ENCODE assay signal across 8 cellular contexts in genomic region chr15:81312790-81313543, GRCh38. TPM values are rescaled to one million over a fixed set of nuclear protein-coding genes. Genes with fewer than 3 reads are reported as not detected.
A peak's percentile ranks its signal among the peaks of the same experiment; 100 is the strongest.
DNase-seq lines count a peak whose midpoint lies in the region; ATAC-seq and TF ChIP-seq lines count a peak whose summit lies in the region.

No MANE protein-coding gene starts in this region.

- peak overlapping the region; percentile 45 to 57 for H3K27ac Mint-ChIP-seq in natural killer cell treated with Interleukin-12 subunit alpha and Interleukin-12 subunit beta and Interleukin-15 and Interleukin-18, amount 100 ng/mL, for 72 hours

- peaks cover 7% of the 10 kb centered on the region for H3K36me3 ChIP-seq in HAP-1 (replicated peaks)

- peak; percentile 89 for DNase-seq in AG09309 (ENCODE audit: low read depth)
- peak; percentile 47 to 68 for DNase-seq in NCI-H446 (lab: John Stamatoyannopoulos, UW)
- peak; percentile 75 for DNase-seq in dermis blood vessel endothelial cell
- no peak for DNase-seq in natural killer cell treated with Interleukin-12 subunit alpha and Interleukin-12 subunit beta and Interleukin-15 and Interleukin-18, amount 100 ng/mL, for 72 hours (ENCODE audit: low spot score)
- DNase-seq in HAP-1 (ENCODE audit: low spot score in 2 of 2) = no peak
- DNase-seq in HEK293T (ENCODE audit: extremely low spot score) = no peak

- ATAC-seq in natural killer cell treated with Interleukin-12 subunit alpha and Interleukin-12 subunit beta and Interleukin-15 and Interleukin-18, amount 100 ng/mL, for 72 hours = no peak
- ATAC-seq in HG03442 (IDR thresholded peaks at IDR 0.05; ENCODE audit: unreplicated experiment) = no peak
- no peak for ATAC-seq in GM21526 (IDR thresholded peaks at IDR 0.05; ENCODE audit: low FRiP score, unreplicated experiment)

- H3K4me1 Mint-ChIP-seq in natural killer cell treated with Interleukin-12 subunit alpha and Interleukin-12 subunit beta and Interleukin-15 and Interleukin-18, amount 100 ng/mL, for 72 hours (ENCODE audit: low read depth in 2 of 2) = peaks cover 49 to 53% of the 10 kb centered on the region in 2 donors

- H3K4me3 Mint-ChIP-seq in natural killer cell treated with Interleukin-12 subunit alpha and Interleukin-12 subunit beta and Interleukin-15 and Interleukin-18, amount 100 ng/mL, for 72 hours = no peak overlapping the region

- in situ Hi-C loops in HAP-1 (cut with MboI; ENCODE audit: low sequenced_read_pairs) = no loop called here

- peaks cover 17% of the 10 kb centered on the region for H3K36me3 Mint-ChIP-seq in natural killer cell treated with Interleukin-12 subunit alpha and Interleukin-12 subunit beta and Interleukin-15 and Interleukin-18, amount 100 ng/mL, for 72 hours

- H3K9me3 ChIP-seq in HAP-1 = no peaks in the 10 kb centered on the region; the same call in 1 of the 2 replicates

- POLR2A ChIA-PET in HEK293T (lab: Yijun Ruan, JAX) = no interaction called here

- H3K27me3 ChIP-seq in HAP-1 (ENCODE audit: low read depth) = no peaks in the 10 kb centered on the region

- CTCF ChIA-PET in HEK293T (lab: Yijun Ruan, JAX) = no interaction called here

- H3K4me1 ChIP-seq in HAP-1 = no peaks in the 10 kb centered on the region

- no peak for TF ChIP-seq CTCF in AG09309 (IDR thresholded peaks at IDR 0.05; ENCODE audit: control insufficient read depth, insufficient read depth, low read depth, low read length, missing control alignments)

- H3K9me3 Mint-ChIP-seq in natural killer cell treated with Interleukin-12 subunit alpha and Interleukin-12 subunit beta and Interleukin-15 and Interleukin-18, amount 100 ng/mL, for 72 hours = no peaks in the 10 kb centered on the region

- no peaks in the 10 kb centered on the region for H3K27me3 Mint-ChIP-seq in natural killer cell treated with Interleukin-12 subunit alpha and Interleukin-12 subunit beta and Interleukin-15 and Interleukin-18, amount 100 ng/mL, for 72 hours

- H3K4me3 ChIP-seq in AG09309 (ENCODE audit: control insufficient read depth, low read depth, low read length) (no peak overlapping the region), HAP-1 (no peak overlapping the region)

TF ChIP-seq in HEK293T, 16 proteins besides CTCF, POLR2A, EP300 and RAD21:
- TF ChIP-seq PKNOX1 (IDR thresholded peaks at IDR 0.05) (no peak), ZNF384 (IDR thresholded peaks at IDR 0.05) (no peak), SP1 (IDR thresholded peaks at IDR 0.05) (no peak), FOXK2 (IDR thresholded peaks at IDR 0.05) (no peak), LEF1 (IDR thresholded peaks at IDR 0.05; ENCODE audit: borderline replicate concordance) (no peak), ELF4 (IDR thresholded peaks at IDR 0.05) (no peak), L3MBTL2 (conservative IDR thresholded peaks at IDR 0.05) (no peak), TARDBP (IDR thresholded peaks at IDR 0.05) (no peak), FOXA1 (IDR thresholded peaks at IDR 0.05) (no peak), ARNT (IDR thresholded peaks at IDR 0.05) (no peak), NFRKB (IDR thresholded peaks at IDR 0.05) (no peak), CTBP1 (IDR thresholded peaks at IDR 0.05; ENCODE audit: borderline replicate concordance) (no peak), SUZ12 (IDR thresholded peaks at IDR 0.05) (no peak), HDGF (IDR thresholded peaks at IDR 0.05; ENCODE audit: borderline replicate concordance) (no peak), BHLHE40 (IDR thresholded peaks at IDR 0.05; ENCODE audit: borderline replicate concordance) (no peak), FOXM1 (IDR thresholded peaks at IDR 0.05; ENCODE audit: borderline replicate concordance) (no peak)
TF ChIP-seq in HEK293T: peak in this region for 0.

RNA-seq across cellular contexts. Expression of gene STARD5, which starts 11.0 kb away (rescaled TPM):
- total RNA-seq in dermis blood vessel endothelial cell = 2.1 and 2.6 TPM in 2 replicates
- 1 to 10 TPM; 6.2 to 7.8 TPM for total RNA-seq in natural killer cell treated with Interleukin-12 subunit alpha and Interleukin-12 subunit beta and Interleukin-15 and Interleukin-18, amount 100 ng/mL, for 72 hours

Comparison
In these comparisons a context has a peak if more than half of its experiments do, and no peak if none do; other contexts are left out.
1. DNase-seq: peak in AG09309 (single experiment), NCI-H446 (2 of 2) and dermis blood vessel endothelial cell (single experiment); none in natural killer cell treated with Interleukin-12 subunit alpha and Interleukin-12 subunit beta and Interleukin-15 and Interleukin-18, amount 100 ng/mL, for 72 hours (single experiment), HAP-1 (0 of 2) and HEK293T (single experiment).